ENCODE assay signal across 1 cellular context in the genomic region with DNA sequence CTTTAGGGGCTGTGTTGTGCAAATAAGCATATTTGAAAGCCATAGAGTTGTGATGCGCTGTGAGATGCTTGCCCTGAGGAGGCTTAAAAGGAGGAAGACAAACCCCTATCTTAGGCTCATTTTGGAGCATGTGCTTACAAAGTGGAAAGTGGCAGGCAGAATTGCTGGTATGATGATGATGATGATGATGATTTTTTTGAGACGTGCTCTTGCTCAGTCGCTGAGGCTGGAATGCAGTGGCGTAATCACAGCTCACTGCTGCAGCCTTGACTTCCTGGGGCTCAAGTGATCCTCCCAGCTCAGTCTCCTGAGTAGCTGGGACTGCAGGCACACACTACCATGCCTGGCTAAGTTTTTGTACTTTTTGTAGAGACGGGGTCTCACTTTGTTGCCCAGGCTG.
TF ChIP-seq lines count a peak whose summit lies in the region.

No MANE protein-coding gene starts in this region.

TF ChIP-seq in HepG2, 621 proteins besides CTCF, POLR2A, EP300 and RAD21 (continued from another document and continues in another):
- TF ChIP-seq ARID5B (CRISPR knock-in tag; IDR thresholded peaks at IDR 0.05) (peak; percentile 67; the same call in 1 of the 2 replicates), KDM3A (CRISPR knock-in tag; IDR thresholded peaks at IDR 0.05; ENCODE audit: low read depth) (peak; percentile 73; the same call in 1 of the 2 replicates), ZNF282 (IDR thresholded peaks at IDR 0.05; ENCODE audit: partially characterized antibody) (no peak), HOXA3 (CRISPR knock-in tag; IDR thresholded peaks at IDR 0.05) (peak; percentile 53), GFI1 (CRISPR knock-in tag; IDR thresholded peaks at IDR 0.05; ENCODE audit: borderline replicate concordance) (no peak; the same call in 1 of the 2 replicates), ZNF841 (CRISPR knock-in tag; IDR thresholded peaks at IDR 0.05; ENCODE audit: borderline replicate concordance) (no peak), ZNF772 (CRISPR knock-in tag; IDR thresholded peaks at IDR 0.05) (no peak), GATAD2A (CRISPR knock-in tag; IDR thresholded peaks at IDR 0.05) (peak; percentile 56), ZNF709 (CRISPR knock-in tag; IDR thresholded peaks at IDR 0.05) (no peak), ZSCAN22 (CRISPR knock-in tag; IDR thresholded peaks at IDR 0.05) (no peak), ZNF737 (CRISPR knock-in tag; IDR thresholded peaks at IDR 0.05; ENCODE audit: borderline replicate concordance) (no peak), ZBTB39 (CRISPR knock-in tag; IDR thresholded peaks at IDR 0.05) (no peak), HOXA9 (CRISPR knock-in tag; IDR thresholded peaks at IDR 0.05; ENCODE audit: borderline replicate concordance) (no peak), FIP1L1 (IDR thresholded peaks at IDR 0.05; ENCODE audit: borderline replicate concordance, insufficient read depth, low read depth, low read length) (no peak), NFIB (CRISPR knock-in tag; IDR thresholded peaks at IDR 0.05; ENCODE audit: borderline replicate concordance) (no peak), KLF9 (CRISPR knock-in tag; IDR thresholded peaks at IDR 0.05; ENCODE audit: low read depth) (no peak), LCORL (IDR thresholded peaks at IDR 0.05) (no peak), LCORL (CRISPR knock-in tag; IDR thresholded peaks at IDR 0.05) (0 out of 2 replicates have a peak, but pooled peaks have one; percentile 12), RCOR2 (CRISPR knock-in tag; IDR thresholded peaks at IDR 0.05) (no peak), NFE2L2 (IDR thresholded peaks at IDR 0.05; ENCODE audit: low read length) (no peak), ZNF609 (CRISPR knock-in tag; IDR thresholded peaks at IDR 0.05; ENCODE audit: borderline replicate concordance) (peak; percentile 35), CREM (IDR thresholded peaks at IDR 0.05) (0 out of 2 replicates have a peak, but pooled peaks have one; percentile 15), CREM (CRISPR knock-in tag; IDR thresholded peaks at IDR 0.05) (no peak), MEF2D (CRISPR knock-in tag; IDR thresholded peaks at IDR 0.05) (peak; percentile 49; the same call in 1 of the 2 replicates), ZNF275 (CRISPR knock-in tag; IDR thresholded peaks at IDR 0.05; ENCODE audit: borderline replicate concordance) (no peak), MXD4 (CRISPR knock-in tag; IDR thresholded peaks at IDR 0.05) (no peak)
- TF ChIP-seq, protein P1, sequence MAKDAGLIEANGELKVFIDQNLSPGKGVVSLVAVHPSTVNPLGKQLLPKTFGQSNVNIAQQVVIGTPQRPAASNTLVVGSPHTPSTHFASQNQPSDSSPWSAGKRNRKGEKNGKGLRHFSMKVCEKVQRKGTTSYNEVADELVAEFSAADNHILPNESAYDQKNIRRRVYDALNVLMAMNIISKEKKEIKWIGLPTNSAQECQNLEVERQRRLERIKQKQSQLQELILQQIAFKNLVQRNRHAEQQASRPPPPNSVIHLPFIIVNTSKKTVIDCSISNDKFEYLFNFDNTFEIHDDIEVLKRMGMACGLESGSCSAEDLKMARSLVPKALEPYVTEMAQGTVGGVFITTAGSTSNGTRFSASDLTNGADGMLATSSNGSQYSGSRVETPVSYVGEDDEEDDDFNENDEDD (CRISPR knock-in tag; IDR thresholded peaks at IDR 0.05; ENCODE audit: borderline replicate concordance) = no peak
- TF ChIP-seq, protein P2, sequence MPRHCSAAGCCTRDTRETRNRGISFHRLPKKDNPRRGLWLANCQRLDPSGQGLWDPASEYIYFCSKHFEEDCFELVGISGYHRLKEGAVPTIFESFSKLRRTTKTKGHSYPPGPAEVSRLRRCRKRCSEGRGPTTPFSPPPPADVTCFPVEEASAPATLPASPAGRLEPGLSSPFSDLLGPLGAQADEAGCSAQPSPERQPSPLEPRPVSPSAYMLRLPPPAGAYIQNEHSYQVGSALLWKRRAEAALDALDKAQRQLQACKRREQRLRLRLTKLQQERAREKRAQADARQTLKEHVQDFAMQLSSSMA (CRISPR knock-in tag; IDR thresholded peaks at IDR 0.05) = no peak
- TF ChIP-seq, protein P3, sequence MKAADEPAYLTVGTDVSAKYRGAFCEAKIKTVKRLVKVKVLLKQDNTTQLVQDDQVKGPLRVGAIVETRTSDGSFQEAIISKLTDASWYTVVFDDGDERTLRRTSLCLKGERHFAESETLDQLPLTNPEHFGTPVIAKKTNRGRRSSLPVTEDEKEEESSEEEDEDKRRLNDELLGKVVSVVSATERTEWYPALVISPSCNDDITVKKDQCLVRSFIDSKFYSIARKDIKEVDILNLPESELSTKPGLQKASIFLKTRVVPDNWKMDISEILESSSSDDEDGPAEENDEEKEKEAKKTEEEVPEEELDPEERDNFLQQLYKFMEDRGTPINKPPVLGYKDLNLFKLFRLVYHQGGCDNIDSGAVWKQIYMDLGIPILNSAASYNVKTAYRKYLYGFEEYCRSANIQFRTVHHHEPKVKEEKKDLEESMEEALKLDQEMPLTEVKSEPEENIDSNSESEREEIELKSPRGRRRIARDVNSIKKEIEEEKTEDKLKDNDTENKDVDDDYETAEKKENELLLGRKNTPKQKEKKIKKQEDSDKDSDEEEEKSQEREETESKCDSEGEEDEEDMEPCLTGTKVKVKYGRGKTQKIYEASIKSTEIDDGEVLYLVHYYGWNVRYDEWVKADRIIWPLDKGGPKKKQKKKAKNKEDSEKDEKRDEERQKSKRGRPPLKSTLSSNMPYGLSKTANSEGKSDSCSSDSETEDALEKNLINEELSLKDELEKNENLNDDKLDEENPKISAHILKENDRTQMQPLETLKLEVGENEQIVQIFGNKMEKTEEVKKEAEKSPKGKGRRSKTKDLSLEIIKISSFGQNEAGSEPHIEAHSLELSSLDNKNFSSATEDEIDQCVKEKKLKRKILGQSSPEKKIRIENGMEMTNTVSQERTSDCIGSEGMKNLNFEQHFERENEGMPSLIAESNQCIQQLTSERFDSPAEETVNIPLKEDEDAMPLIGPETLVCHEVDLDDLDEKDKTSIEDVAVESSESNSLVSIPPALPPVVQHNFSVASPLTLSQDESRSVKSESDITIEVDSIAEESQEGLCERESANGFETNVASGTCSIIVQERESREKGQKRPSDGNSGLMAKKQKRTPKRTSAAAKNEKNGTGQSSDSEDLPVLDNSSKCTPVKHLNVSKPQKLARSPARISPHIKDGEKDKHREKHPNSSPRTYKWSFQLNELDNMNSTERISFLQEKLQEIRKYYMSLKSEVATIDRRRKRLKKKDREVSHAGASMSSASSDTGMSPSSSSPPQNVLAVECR (CRISPR knock-in tag; IDR thresholded peaks at IDR 0.05; ENCODE audit: borderline replicate concordance) = peak; percentile 45; the same call in 1 of the 2 replicates
- TF ChIP-seq, protein P4, sequence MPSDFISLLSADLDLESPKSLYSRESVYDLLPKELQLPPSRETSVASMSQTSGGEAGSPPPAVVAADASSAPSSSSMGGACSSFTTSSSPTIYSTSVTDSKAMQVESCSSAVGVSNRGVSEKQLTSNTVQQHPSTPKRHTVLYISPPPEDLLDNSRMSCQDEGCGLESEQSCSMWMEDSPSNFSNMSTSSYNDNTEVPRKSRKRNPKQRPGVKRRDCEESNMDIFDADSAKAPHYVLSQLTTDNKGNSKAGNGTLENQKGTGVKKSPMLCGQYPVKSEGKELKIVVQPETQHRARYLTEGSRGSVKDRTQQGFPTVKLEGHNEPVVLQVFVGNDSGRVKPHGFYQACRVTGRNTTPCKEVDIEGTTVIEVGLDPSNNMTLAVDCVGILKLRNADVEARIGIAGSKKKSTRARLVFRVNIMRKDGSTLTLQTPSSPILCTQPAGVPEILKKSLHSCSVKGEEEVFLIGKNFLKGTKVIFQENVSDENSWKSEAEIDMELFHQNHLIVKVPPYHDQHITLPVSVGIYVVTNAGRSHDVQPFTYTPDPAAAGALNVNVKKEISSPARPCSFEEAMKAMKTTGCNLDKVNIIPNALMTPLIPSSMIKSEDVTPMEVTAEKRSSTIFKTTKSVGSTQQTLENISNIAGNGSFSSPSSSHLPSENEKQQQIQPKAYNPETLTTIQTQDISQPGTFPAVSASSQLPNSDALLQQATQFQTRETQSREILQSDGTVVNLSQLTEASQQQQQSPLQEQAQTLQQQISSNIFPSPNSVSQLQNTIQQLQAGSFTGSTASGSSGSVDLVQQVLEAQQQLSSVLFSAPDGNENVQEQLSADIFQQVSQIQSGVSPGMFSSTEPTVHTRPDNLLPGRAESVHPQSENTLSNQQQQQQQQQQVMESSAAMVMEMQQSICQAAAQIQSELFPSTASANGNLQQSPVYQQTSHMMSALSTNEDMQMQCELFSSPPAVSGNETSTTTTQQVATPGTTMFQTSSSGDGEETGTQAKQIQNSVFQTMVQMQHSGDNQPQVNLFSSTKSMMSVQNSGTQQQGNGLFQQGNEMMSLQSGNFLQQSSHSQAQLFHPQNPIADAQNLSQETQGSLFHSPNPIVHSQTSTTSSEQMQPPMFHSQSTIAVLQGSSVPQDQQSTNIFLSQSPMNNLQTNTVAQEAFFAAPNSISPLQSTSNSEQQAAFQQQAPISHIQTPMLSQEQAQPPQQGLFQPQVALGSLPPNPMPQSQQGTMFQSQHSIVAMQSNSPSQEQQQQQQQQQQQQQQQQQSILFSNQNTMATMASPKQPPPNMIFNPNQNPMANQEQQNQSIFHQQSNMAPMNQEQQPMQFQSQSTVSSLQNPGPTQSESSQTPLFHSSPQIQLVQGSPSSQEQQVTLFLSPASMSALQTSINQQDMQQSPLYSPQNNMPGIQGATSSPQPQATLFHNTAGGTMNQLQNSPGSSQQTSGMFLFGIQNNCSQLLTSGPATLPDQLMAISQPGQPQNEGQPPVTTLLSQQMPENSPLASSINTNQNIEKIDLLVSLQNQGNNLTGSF (CRISPR knock-in tag; IDR thresholded peaks at IDR 0.05) = no peak
